Comparison of ENCODE assay signal across 15 cellular contexts in genomic region chr7:44110724-44111635, GRCh38. TPM values are rescaled to one million over a fixed set of nuclear protein-coding genes. Genes with fewer than 3 reads are reported as not detected.
"Had no signal": no experiment of that assay in that cellular context is flagged by ENCODE, and none has a peak within 500 bp of the region (broad histone marks: within the 10 kb centered on the region; RNA-seq: fewer than 3 reads in every experiment).

No MANE protein-coding gene starts in this region.

- H3K9me3 ChIP-seq: esophagus squamous epithelium, sigmoid colon, suprapubic skin, upper lobe of right lung had no signal

- ATAC-seq: natural killer cell treated with Interleukin-12 subunit alpha and Interleukin-12 subunit beta and Interleukin-15 and Interleukin-18, amount 100 ng/mL, for 72 hours; stimulated activated naive CD8-positive, alpha-beta T cell treated with anti-CD3 and anti-CD28 coated beads, Interleukin-15, Interleukin-2, amounts not matched to agents 100 U/mL and 50 U/mL, for 24 hours; T-helper 17 cell; upper lobe of right lung had no signal

- H3K27me3 ChIP-seq: suprapubic skin, upper lobe of right lung had no signal

- H3K27ac ChIP-seq: sigmoid colon, suprapubic skin, upper lobe of right lung had no signal

- DNase-seq: activated effector memory CD4-positive, alpha-beta T cell treated with Interleukin-2 at 50 U/mL for 16 hours; activated T-cell treated with anti-CD3 and anti-CD28 coated beads, Interleukin-2, amount 50 U/mL, for 1 hour; amygdala; esophagus squamous epithelium; foreskin fibroblast; sigmoid colon; stimulated activated CD4-positive, alpha-beta T cell treated with anti-CD3 and anti-CD28 coated beads, Interleukin-12 subunit alpha, Interleukin-12 subunit beta, amount 100 ng/mL, for 4 hours; stimulated activated naive CD8-positive, alpha-beta T cell treated with anti-CD3 and anti-CD28 coated beads, Interleukin-15, Interleukin-2, amounts not matched to agents 100 U/mL and 50 U/mL, for 24 hours; T-helper 17 cell; upper lobe of right lung had no signal

- H3K4me3 ChIP-seq: esophagus squamous epithelium, sigmoid colon, suprapubic skin, upper lobe of right lung had no signal

- FAIRE-seq: endometrium had no signal

- H3K4me1 ChIP-seq: upper lobe of right lung had no signal

RNA-seq across cellular contexts. Expression of gene MYL7, which starts 30.2 kb away (rescaled TPM):
- total RNA-seq: esophagus squamous epithelium; natural killer cell treated with Interleukin-12 subunit alpha and Interleukin-12 subunit beta and Interleukin-15 and Interleukin-18, amount 100 ng/mL, for 72 hours; omental fat pad; pulmonary artery endothelial cell; sigmoid colon; suprapubic skin; T-helper 17 cell had no signal

RNA-seq across cellular contexts. Expression of gene PGAM2, which starts 45.6 kb away (rescaled TPM):
- total RNA-seq: natural killer cell treated with Interleukin-12 subunit alpha and Interleukin-12 subunit beta and Interleukin-15 and Interleukin-18, amount 100 ng/mL, for 72 hours; omental fat pad; pulmonary artery endothelial cell had no signal
